Comparison of ENCODE assay signal across 21 cellular contexts in the genomic region with DNA sequence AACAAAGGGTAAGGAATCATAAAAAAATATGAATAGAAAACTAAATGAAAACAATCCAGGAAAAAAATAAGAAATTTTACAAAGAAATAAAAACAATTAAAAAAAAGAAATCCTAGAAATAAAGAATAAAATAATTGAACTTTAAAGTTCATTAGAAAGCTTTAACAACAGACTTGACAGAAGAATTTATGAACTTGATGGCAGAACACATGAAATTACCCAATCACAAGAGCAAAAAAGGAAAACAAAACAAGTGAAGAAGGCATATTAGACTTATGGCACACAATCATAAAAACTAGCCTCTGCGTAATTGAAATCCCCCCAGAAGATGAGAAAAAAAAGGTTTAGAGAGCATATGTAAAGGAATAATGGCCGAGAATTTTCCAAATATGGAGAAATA.
DNase-seq lines count a peak whose midpoint lies in the region; ATAC-seq, FAIRE-seq and TF ChIP-seq lines count a peak whose summit lies in the region.
"Had no signal": no experiment of that assay in that cellular context is flagged by ENCODE, and none has a peak within 500 bp of the region (broad histone marks: within the 10 kb centered on the region; RNA-seq: fewer than 3 reads in every experiment).

No MANE protein-coding gene starts in this region.

- TF ChIP-seq POLR2A in K562 (conservative IDR thresholded peaks at IDR 0.05), result no peak

- no peak for ATAC-seq in K562
- no peak for ATAC-seq in HG02973 (IDR thresholded peaks at IDR 0.05; ENCODE audit: unreplicated experiment)
- ATAC-seq: CD8-positive, alpha-beta T cell had no signal

- intact Hi-C loops in K562 (cut with micrococcal nuclease), result no loop called here
- intact Hi-C loops in kidney (cut with DNase I), result no loop called here

- no peaks in the 10 kb centered on the region for H3K9me2 ChIP-seq in SU-DHL-6 (replicated peaks; ENCODE audit: insufficient read depth, low read length)

- no peak overlapping the region for H3K9ac ChIP-seq in SU-DHL-6 (ENCODE audit: low read length)
- H3K9ac ChIP-seq in K562 (ENCODE audit: insufficient read depth in 1 of 2, low read depth in 2 of 2, low read length in 2 of 2), result no peak overlapping the region
- H3K9ac ChIP-seq in kidney (ENCODE audit: low read length in 2 of 2), result no peak overlapping the region
- H3K9ac ChIP-seq: BLaER1, GM23248 had no signal

- in situ Hi-C loops in K562 (cut with MboI), result no loop called here

- peak overlapping the region; percentile 63 for H2AFZ ChIP-seq in SU-DHL-6 (ENCODE audit: low read depth, low read length, severe bottlenecking)
- no peak overlapping the region for H2AFZ ChIP-seq in K562 (ENCODE audit: low read depth, low read length)
- H2AFZ ChIP-seq: GM23248 had no signal

- POLR2A ChIA-PET in HEK293 (lab: Yijun Ruan, JAX), result no interaction called here
- POLR2A ChIA-PET in K562 (lab: Yijun Ruan, JAX), result no interaction called here

- WGBS in K562 (ENCODE audit: insufficient coverage, low coverage, missing lambda C conversion rate), result 0% methylated on average over 2 of the region's 2 CpGs

- H3K9me3 ChIP-seq in HEK293 (ENCODE audit: control insufficient read depth, insufficient read depth, low read depth, low read length) (no peaks in the 10 kb centered on the region), SU-DHL-6 (ENCODE audit: insufficient read depth, low read length) (peaks cover 35% of the 10 kb centered on the region; the same call in 1 of the 2 replicates), K562 (replicated peaks; ENCODE audit: control insufficient read depth, insufficient read depth, low read depth, low read length) (peaks cover 6% of the 10 kb centered on the region), kidney (ENCODE audit: control insufficient read depth in 1 of 2, low read length in 2 of 2) (peaks cover 0 to 13% of the 10 kb centered on the region in 2 donors)
- H3K9me3 ChIP-seq: Caco-2 had no signal

- H3K4me2 ChIP-seq in SU-DHL-6 (ENCODE audit: low read depth, low read length, poor library complexity, severe bottlenecking), result no peak overlapping the region
- no peak overlapping the region for H3K4me2 ChIP-seq in K562 (ENCODE audit: insufficient read depth, low read length)
- H3K4me2 ChIP-seq: BLaER1 had no signal

- no peak for DNase-seq in K562 (ENCODE audit: extremely low read depth in 1 of 4, low spot score in 3 of 4)
- DNase-seq in kidney, result no peak
- DNase-seq in OCI-M1 (lab: John Stamatoyannopoulos, UW), result no peak
- DNase-seq in activated CD4-positive, alpha-beta T cell treated with anti-CD3 and anti-CD28 coated beads for 4 hours, result no peak
- DNase-seq: Caco-2; CD4-positive, CD25-positive, alpha-beta regulatory T cell; CD8-positive, alpha-beta T cell; DMS153; DND-41; GM23248; H7; HCEC 1CT had no signal

- CTCF ChIA-PET in HEK293 (lab: Yijun Ruan, JAX) (no interaction called here), K562 (lab: Yijun Ruan, JAX; ENCODE audit: low intra/inter-chr PET ratio) (no interaction called here)

- no peak for TF ChIP-seq RAD21 in K562 (CRISPR knock-in tag; conservative IDR thresholded peaks at IDR 0.05 in 1 of 2, IDR thresholded peaks at IDR 0.05 in 1 of 2)

- FAIRE-seq in K562 (lab: Jason Lieb, UNC), result no peak
- FAIRE-seq in kidney (lab: Jason Lieb, UNC), result peak; percentile 33
- FAIRE-seq: G401.6, GM12892, GM19239, H1 had no signal

- H4K20me1 ChIP-seq in SU-DHL-6 (ENCODE audit: low read depth, low read length) (no peaks in the 10 kb centered on the region), K562 (replicated peaks; ENCODE audit: control insufficient read depth, insufficient read depth, low read length) (no peaks in the 10 kb centered on the region)
- H4K20me1 ChIP-seq: BLaER1 had no signal

- no peaks in the 10 kb centered on the region for H3K9me1 ChIP-seq in K562 (ENCODE audit: control insufficient read depth, insufficient read depth, low read length)

- H3K36me3 ChIP-seq in HEK293 (ENCODE audit: control insufficient read depth in 2 of 2, insufficient read depth in 1 of 2, low read length in 2 of 2), result no peaks in the 10 kb centered on the region
- H3K36me3 ChIP-seq in SU-DHL-6 (ENCODE audit: low read length), result no peaks in the 10 kb centered on the region
- H3K36me3 ChIP-seq in K562 (ENCODE audit: control insufficient read depth, insufficient read depth, low read length), result no peaks in the 10 kb centered on the region
- no peaks in the 10 kb centered on the region for H3K36me3 ChIP-seq in kidney (ENCODE audit: control insufficient read depth in 1 of 2, insufficient read depth in 2 of 2, low read length in 2 of 2)

- TF ChIP-seq CTCF in HEK293 (tag by site-specific recombination; IDR thresholded peaks at IDR 0.05) (no peak), SU-DHL-6 (IDR thresholded peaks at IDR 0.05; ENCODE audit: insufficient read depth, low read length, poor library complexity, severe bottlenecking) (no peak), K562 (IDR thresholded peaks at IDR 0.05 in 2 of 3, conservative IDR thresholded peaks at IDR 0.05 in 1 of 3; ENCODE audit: insufficient read depth in 2 of 3, low read depth in 1 of 3, low read length in 3 of 3) (no peak), kidney (IDR thresholded peaks at IDR 0.05; ENCODE audit: borderline replicate concordance, extremely low read depth, insufficient read depth) (no peak)

- BruUV-seq in K562 (replicated peaks; lab: Mats Ljungman, UMichigan), result no TSS peak

- H3K79me2 ChIP-seq in SU-DHL-6 (ENCODE audit: insufficient read depth, low read length) (no peaks in the 10 kb centered on the region), K562 (ENCODE audit: control insufficient read depth, insufficient read depth, low read length) (no peaks in the 10 kb centered on the region)

- H3K27me3 ChIP-seq in SU-DHL-6 (ENCODE audit: low read length), result no peaks in the 10 kb centered on the region
- H3K27me3 ChIP-seq in K562 (ENCODE audit: control insufficient read depth in 2 of 2, insufficient read depth in 2 of 2, low read length in 2 of 2), result no peaks in the 10 kb centered on the region
- H3K27me3 ChIP-seq: BLaER1 had no signal

- no peaks in the 10 kb centered on the region for H3K4me1 ChIP-seq in HEK293 (ENCODE audit: control insufficient read depth, insufficient read depth, low read length)
- H3K4me1 ChIP-seq in K562 (replicated peaks in 1 of 2; ENCODE audit: control insufficient read depth in 2 of 2, insufficient read depth in 2 of 2, low read length in 2 of 2), result no peaks in the 10 kb centered on the region
- H3K4me1 ChIP-seq in kidney (ENCODE audit: control insufficient read depth in 1 of 2, insufficient read depth in 1 of 2, low read depth in 1 of 2, low read length in 2 of 2), result no peaks in the 10 kb centered on the region
- H3K4me1 ChIP-seq: BLaER1, Caco-2 had no signal

- H3K4me3 ChIP-seq in HEK293 (ENCODE audit: low read depth, low read length) (no peak overlapping the region), SU-DHL-6 (ENCODE audit: insufficient read depth, low read length, poor library complexity, severe bottlenecking) (no peak overlapping the region), K562 (no peak overlapping the region), kidney (ENCODE audit: low read length in 2 of 2) (no peak overlapping the region)
- H3K4me3 ChIP-seq: BLaER1, GM23248 had no signal

- H3F3A ChIP-seq in SU-DHL-6 (ENCODE audit: insufficient read depth), result no peaks in the 10 kb centered on the region

- H3K27ac ChIP-seq in HEK293 (ENCODE audit: extremely low read depth, low read depth, low read length) (no peak overlapping the region), SU-DHL-6 (ENCODE audit: low read depth, low read length) (no peak overlapping the region), K562 (ENCODE audit: extremely low read depth, low read depth, low read length) (no peak overlapping the region), kidney (ENCODE audit: low read depth in 2 of 2, low read length in 2 of 2) (no peak overlapping the region)
- H3K27ac ChIP-seq: BLaER1, C4-2B, GM23248 had no signal

- no peak for TF ChIP-seq EP300 in K562 (IDR thresholded peaks at IDR 0.05; ENCODE audit: low read length)

TF ChIP-seq in HEK293, 187 proteins besides CTCF, POLR2A, EP300 and RAD21:
- TF ChIP-seq ZNF248 (tag by site-specific recombination; IDR thresholded peaks at IDR 0.05) (no peak), ZSCAN30 (tag by site-specific recombination; IDR thresholded peaks at IDR 0.05) (no peak), SETDB1 (IDR thresholded peaks at IDR 0.05; ENCODE audit: insufficient read length, low read length) (peak; percentile 78), WT1 (tag by site-specific recombination; IDR thresholded peaks at IDR 0.05) (no peak), HOXD13 (CRISPR knock-in tag; IDR thresholded peaks at IDR 0.05; ENCODE audit: borderline replicate concordance) (no peak), YY1 (tag by site-specific recombination; IDR thresholded peaks at IDR 0.05) (no peak)

TF ChIP-seq in K562, 482 proteins besides CTCF, POLR2A, EP300 and RAD21 (continues in another document):
- TF ChIP-seq RBM15 (IDR thresholded peaks at IDR 0.05; ENCODE audit: insufficient read depth, low read length), result no peak
- TF ChIP-seq, protein P1, sequence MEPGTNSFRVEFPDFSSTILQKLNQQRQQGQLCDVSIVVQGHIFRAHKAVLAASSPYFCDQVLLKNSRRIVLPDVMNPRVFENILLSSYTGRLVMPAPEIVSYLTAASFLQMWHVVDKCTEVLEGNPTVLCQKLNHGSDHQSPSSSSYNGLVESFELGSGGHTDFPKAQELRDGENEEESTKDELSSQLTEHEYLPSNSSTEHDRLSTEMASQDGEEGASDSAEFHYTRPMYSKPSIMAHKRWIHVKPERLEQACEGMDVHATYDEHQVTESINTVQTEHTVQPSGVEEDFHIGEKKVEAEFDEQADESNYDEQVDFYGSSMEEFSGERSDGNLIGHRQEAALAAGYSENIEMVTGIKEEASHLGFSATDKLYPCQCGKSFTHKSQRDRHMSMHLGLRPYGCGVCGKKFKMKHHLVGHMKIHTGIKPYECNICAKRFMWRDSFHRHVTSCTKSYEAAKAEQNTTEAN (CRISPR knock-in tag; IDR thresholded peaks at IDR 0.05), result no peak
